8 cellular contexts compared by ENCODE assay signal in the genomic region with DNA sequence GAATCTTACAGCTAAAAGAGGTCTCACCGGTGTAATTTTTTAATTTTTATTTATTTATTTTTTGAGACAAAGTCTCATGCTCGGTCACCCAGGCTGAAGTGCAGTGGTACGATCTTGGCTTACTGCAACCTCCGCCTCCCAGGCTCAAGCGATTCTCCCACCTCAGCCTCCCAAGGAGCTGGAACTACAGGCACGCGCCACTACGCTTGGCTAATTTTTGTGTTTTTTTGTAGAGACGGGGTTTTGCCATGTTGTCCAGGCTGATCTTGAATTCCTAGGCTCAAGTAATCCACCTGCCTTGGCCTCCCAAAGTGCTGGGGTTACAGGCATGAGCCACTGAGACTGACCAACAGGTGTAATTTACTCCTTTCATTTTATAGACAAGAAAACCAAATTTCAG.
DNase-seq lines count a peak whose midpoint lies in the region; ATAC-seq and TF ChIP-seq lines count a peak whose summit lies in the region.
"Not testable (repeated sequence)": the region's sequence is repeated elsewhere in the genome, so short reads cannot be mapped to it uniquely, and the experiment has no call there.

No MANE protein-coding gene starts in this region.

- H3K36me3 ChIP-seq in esophagus muscularis mucosa; right atrium auricular region; muscle layer of colon (ENCODE audit: insufficient read depth, low read length); skeletal muscle tissue (ENCODE audit: control insufficient read depth in 3 of 3, insufficient read depth in 3 of 3, low read length in 3 of 3); transverse colon: not testable (repeated sequence)

- H3K27ac ChIP-seq in esophagus muscularis mucosa (replicated peaks in 1 of 4): peak overlapping the region; percentile 9 to 57 (median 40)
- peak overlapping the region; percentile 65 to 68 for H3K27ac ChIP-seq in right atrium auricular region
- H3K27ac ChIP-seq in muscle layer of colon (ENCODE audit: low read depth, low read length): peak overlapping the region; percentile 25
- H3K27ac ChIP-seq in skeletal muscle tissue (ENCODE audit: low read depth, low read length): not testable (repeated sequence)
- H3K27ac ChIP-seq in transverse colon: peak overlapping the region in 3 of 4 donors; percentile 4 to 27 (median 20)

- H3K9me3 ChIP-seq in esophagus muscularis mucosa; right atrium auricular region; muscle layer of colon (ENCODE audit: low read length); skeletal muscle tissue (ENCODE audit: control insufficient read depth in 3 of 3, low read length in 3 of 3); transverse colon: not testable (repeated sequence)

- not testable (repeated sequence) for H3K36me3 Mint-ChIP-seq in T-helper 2 cell treated with Interferon-gamma antibody and Interleukin-4, amounts not matched to agents 5 μg/mL and 100 μg/mL, for 36 hours (ENCODE audit: low read depth); activated naive CD8-positive, alpha-beta T cell treated with anti-CD3 and anti-CD28 coated beads, Interleukin-2, amount 10 ng/mL, durations not matched to agents 7 days and 5 days
- H3K36me3 Mint-ChIP-seq in activated T-cell treated with anti-CD3 and anti-CD28 coated beads, Interleukin-2, amount 50 U/mL, for 24 hours (ENCODE audit: low read depth): peaks cover 21% of the 10 kb centered on the region

- not testable (repeated sequence) for TF ChIP-seq EP300 in esophagus muscularis mucosa (IDR thresholded peaks at IDR 0.05); transverse colon (IDR thresholded peaks at IDR 0.05; ENCODE audit: low read depth)

- H3K4me1 ChIP-seq in esophagus muscularis mucosa: peaks cover 9 to 24% (median 10%) of the 10 kb centered on the region in 4 donors
- peaks cover 0 to 24% of the 10 kb centered on the region in 2 donors for H3K4me1 ChIP-seq in right atrium auricular region
- H3K4me1 ChIP-seq in muscle layer of colon (ENCODE audit: insufficient read depth, low read length): not testable (repeated sequence)
- H3K4me1 ChIP-seq in skeletal muscle tissue (ENCODE audit: control insufficient read depth in 3 of 3, insufficient read depth in 3 of 3, low read length in 3 of 3): peaks cover 28 to 30% (median 28%) of the 10 kb centered on the region in 3 donors
- peaks cover 0 to 22% (median 0%) of the 10 kb centered on the region in 4 donors for H3K4me1 ChIP-seq in transverse colon

- not testable (repeated sequence) for H3K9me3 Mint-ChIP-seq in T-helper 2 cell treated with Interferon-gamma antibody and Interleukin-4, amounts not matched to agents 5 μg/mL and 100 μg/mL, for 36 hours; activated T-cell treated with anti-CD3 and anti-CD28 coated beads, Interleukin-2, amount 50 U/mL, for 24 hours; activated naive CD8-positive, alpha-beta T cell treated with anti-CD3 and anti-CD28 coated beads, Interleukin-2, amount 10 ng/mL, durations not matched to agents 7 days and 5 days

- DNase-seq in T-helper 2 cell treated with Interferon-gamma antibody and Interleukin-4, amounts not matched to agents 5 μg/mL and 100 μg/mL, for 36 hours (ENCODE audit: low spot score); activated T-cell treated with anti-CD3 and anti-CD28 coated beads, Interleukin-2, amount 50 U/mL, for 24 hours; activated naive CD8-positive, alpha-beta T cell treated with anti-CD3 and anti-CD28 coated beads, Interleukin-2, amount 10 ng/mL, durations not matched to agents 7 days and 5 days; esophagus muscularis mucosa (ENCODE audit: extremely low spot score); right atrium auricular region (ENCODE audit: low spot score); transverse colon: not testable (repeated sequence)

- H3K9ac ChIP-seq in muscle layer of colon (ENCODE audit: low read length): not testable (repeated sequence)
- H3K9ac ChIP-seq in skeletal muscle tissue (ENCODE audit: low read depth in 1 of 3, low read length in 3 of 3): peak overlapping the region in 2 of 3 donors; percentile 12 to 45

- H3K27me3 ChIP-seq in esophagus muscularis mucosa; right atrium auricular region; muscle layer of colon (ENCODE audit: control insufficient read depth in 1 of 2, insufficient read depth in 2 of 2, low read length in 2 of 2); skeletal muscle tissue (ENCODE audit: control insufficient read depth in 3 of 3, insufficient read depth in 3 of 3, low read length in 3 of 3); transverse colon: not testable (repeated sequence)

- H3K27ac Mint-ChIP-seq in T-helper 2 cell treated with Interferon-gamma antibody and Interleukin-4, amounts not matched to agents 5 μg/mL and 100 μg/mL, for 36 hours: peak overlapping the region; percentile 80
- peak overlapping the region; percentile 87 for H3K27ac Mint-ChIP-seq in activated T-cell treated with anti-CD3 and anti-CD28 coated beads, Interleukin-2, amount 50 U/mL, for 24 hours
- peak overlapping the region; percentile 80 for H3K27ac Mint-ChIP-seq in activated naive CD8-positive, alpha-beta T cell treated with anti-CD3 and anti-CD28 coated beads, Interleukin-2, amount 10 ng/mL, durations not matched to agents 7 days and 5 days

- peak overlapping the region; percentile 36 for H3K4me3 Mint-ChIP-seq in T-helper 2 cell treated with Interferon-gamma antibody and Interleukin-4, amounts not matched to agents 5 μg/mL and 100 μg/mL, for 36 hours
- not testable (repeated sequence) for H3K4me3 Mint-ChIP-seq in activated T-cell treated with anti-CD3 and anti-CD28 coated beads, Interleukin-2, amount 50 U/mL, for 24 hours
- H3K4me3 Mint-ChIP-seq in activated naive CD8-positive, alpha-beta T cell treated with anti-CD3 and anti-CD28 coated beads, Interleukin-2, amount 10 ng/mL, durations not matched to agents 7 days and 5 days: peak overlapping the region; percentile 48

- not testable (repeated sequence) for H3K27me3 Mint-ChIP-seq in T-helper 2 cell treated with Interferon-gamma antibody and Interleukin-4, amounts not matched to agents 5 μg/mL and 100 μg/mL, for 36 hours (ENCODE audit: low read depth); activated T-cell treated with anti-CD3 and anti-CD28 coated beads, Interleukin-2, amount 50 U/mL, for 24 hours; activated naive CD8-positive, alpha-beta T cell treated with anti-CD3 and anti-CD28 coated beads, Interleukin-2, amount 10 ng/mL, durations not matched to agents 7 days and 5 days

- TF ChIP-seq CTCF in esophagus muscularis mucosa (IDR thresholded peaks at IDR 0.05); right atrium auricular region (IDR thresholded peaks at IDR 0.05); transverse colon (IDR thresholded peaks at IDR 0.05): not testable (repeated sequence)

- in situ Hi-C loops in transverse colon (cut with MboI; ENCODE audit: low pct_ligation_motif_present in 1 of 4, low pct_unique_long_range_greater_than_20kb in 1 of 4, low sequenced_read_pairs in 3 of 4): loop anchor here in 3 of 4 donors (5.0 to 25.0 kb wide), 3 partner anchors 92 to 230 kb away; a partner anchor contains a TSS

- TF ChIP-seq POLR2A in esophagus muscularis mucosa (IDR thresholded peaks at IDR 0.05; ENCODE audit: low read depth); transverse colon (IDR thresholded peaks at IDR 0.05): not testable (repeated sequence)

- H3K4me1 Mint-ChIP-seq in T-helper 2 cell treated with Interferon-gamma antibody and Interleukin-4, amounts not matched to agents 5 μg/mL and 100 μg/mL, for 36 hours (ENCODE audit: low read depth): peaks cover 37% of the 10 kb centered on the region
- peaks cover 59% of the 10 kb centered on the region for H3K4me1 Mint-ChIP-seq in activated T-cell treated with anti-CD3 and anti-CD28 coated beads, Interleukin-2, amount 50 U/mL, for 24 hours (ENCODE audit: low read depth)
- peaks cover 31% of the 10 kb centered on the region for H3K4me1 Mint-ChIP-seq in activated naive CD8-positive, alpha-beta T cell treated with anti-CD3 and anti-CD28 coated beads, Interleukin-2, amount 10 ng/mL, durations not matched to agents 7 days and 5 days

- H3K4me3 ChIP-seq in esophagus muscularis mucosa; right atrium auricular region; muscle layer of colon (ENCODE audit: low read depth in 1 of 2, low read length in 2 of 2); skeletal muscle tissue (ENCODE audit: low read length in 3 of 3); transverse colon: not testable (repeated sequence)

- not testable (repeated sequence) for ATAC-seq in activated naive CD8-positive, alpha-beta T cell treated with anti-CD3 and anti-CD28 coated beads, Interleukin-2, amount 10 ng/mL, durations not matched to agents 7 days and 5 days (ENCODE audit: low read depth)

- whole genome bisulfite sequencing in esophagus muscularis mucosa: 86% methylated on average over 9 of the region's 9 CpGs
- 64 to 76% methylated on average over 4 to 9 of the region's 9 CpGs for WGBS in transverse colon (ENCODE audit: low coverage in 1 of 2), 2 donors

- intact Hi-C loops in esophagus muscularis mucosa (cut with DNase I); transverse colon (cut with DNase I; ENCODE audit: low total_unique reads): not testable (repeated sequence)

- POLR2A ChIA-PET in activated naive CD8-positive, alpha-beta T cell treated with anti-CD3 and anti-CD28 coated beads, Interleukin-2, amount 10 ng/mL, durations not matched to agents 7 days and 5 days (lab: Charles Lee): interaction anchor here (0.9 to 11.4 kb wide), 7 partner anchors 8 to 127 kb away, joined by 3 to 155 read pairs (median 4); a partner anchor contains a TSS
